In the genomic region with DNA sequence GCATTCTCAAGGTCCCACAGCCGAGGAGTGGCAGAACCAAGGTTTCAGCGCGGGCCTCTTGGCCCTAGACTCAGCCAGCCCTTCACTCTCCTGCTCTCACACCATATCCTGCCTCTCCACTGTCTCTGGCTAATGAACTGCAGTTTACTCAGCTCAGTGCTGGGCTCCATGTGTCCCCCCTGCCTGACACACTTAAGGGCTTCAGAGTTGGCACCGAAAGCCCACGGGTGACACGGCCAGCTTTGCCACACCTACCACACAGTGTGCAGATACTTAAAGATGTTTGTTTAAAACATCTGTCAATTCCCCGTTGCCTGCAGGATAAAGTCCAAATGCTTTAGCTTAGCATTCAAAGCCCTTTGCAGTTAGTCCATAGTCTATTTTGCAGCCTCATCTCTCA, we compare ENCODE assay signal across 21 cellular contexts.
DNase-seq lines count a peak whose midpoint lies in the region; ATAC-seq and TF ChIP-seq lines count a peak whose summit lies in the region.
"Had no signal": no experiment of that assay in that cellular context is flagged by ENCODE, and none has a peak within 500 bp of the region (broad histone marks: within the 10 kb centered on the region; RNA-seq: fewer than 3 reads in every experiment).

No MANE protein-coding gene starts in this region.

- H3K27me3 ChIP-seq in mucosa of rectum (ENCODE audit: control insufficient read depth in 2 of 2, insufficient read depth in 2 of 2, low read length in 2 of 2): no peaks in the 10 kb centered on the region
- H3K27me3 ChIP-seq in upper lobe of right lung: no peaks in the 10 kb centered on the region
- H3K27me3 ChIP-seq: BLaER1, SJSA1 had no signal

- no peak overlapping the region for H3K27ac Mint-ChIP-seq in activated B cell treated with CpG ODN at 0.5 μM for 24 hours
- H3K27ac Mint-ChIP-seq: CD8-positive, alpha-beta memory T cell had no signal

- POLR2A ChIA-PET in activated B cell treated with CpG ODN at 0.5 μM for 24 hours (lab: Charles Lee): no interaction called here

- ATAC-seq in activated B cell treated with CpG ODN at 0.5 μM for 24 hours (ENCODE audit: low read depth): no peak
- no peak for ATAC-seq in upper lobe of right lung
- ATAC-seq in HG03159 (IDR thresholded peaks at IDR 0.05; ENCODE audit: unreplicated experiment): no peak
- ATAC-seq in HG03135 (IDR thresholded peaks at IDR 0.05; ENCODE audit: unreplicated experiment): no peak
- no peak for ATAC-seq in HG02571 (IDR thresholded peaks at IDR 0.05; ENCODE audit: unreplicated experiment)
- ATAC-seq: A549, HepG2 had no signal

- peaks cover 7 to 17% of the 10 kb centered on the region in 2 donors for H3K4me1 ChIP-seq in mucosa of rectum (ENCODE audit: control insufficient read depth in 2 of 2, insufficient read depth in 2 of 2, low read length in 2 of 2)
- no peaks in the 10 kb centered on the region for H3K4me1 ChIP-seq in upper lobe of right lung
- H3K4me1 ChIP-seq: A549 had no signal

- CTCF ChIA-PET in activated B cell treated with CpG ODN at 0.5 μM for 24 hours (lab: Charles Lee): no interaction called here

- intact Hi-C loops in activated B cell treated with CpG ODN at 0.5 μM for 24 hours (cut with micrococcal nuclease) (no loop called here), upper lobe of right lung (cut with DNase I) (no loop called here)

- no peaks in the 10 kb centered on the region for H3K36me3 Mint-ChIP-seq in activated B cell treated with CpG ODN at 0.5 μM for 24 hours (ENCODE audit: low read depth)

- H3K4me3 Mint-ChIP-seq in activated B cell treated with CpG ODN at 0.5 μM for 24 hours: no peak overlapping the region
- H3K4me3 Mint-ChIP-seq: CD8-positive, alpha-beta memory T cell had no signal

- H3K4me3 ChIP-seq in mucosa of rectum (ENCODE audit: low read length in 2 of 2): no peak overlapping the region
- no peak overlapping the region for H3K4me3 ChIP-seq in upper lobe of right lung
- H3K4me3 ChIP-seq: A549, BLaER1, SJSA1 had no signal

- no peak for TF ChIP-seq CTCF in activated B cell treated with CpG ODN at 0.5 μM for 24 hours (IDR thresholded peaks at IDR 0.05)
- no peak for TF ChIP-seq CTCF in upper lobe of right lung (IDR thresholded peaks at IDR 0.05)

- DNase-seq in activated gamma-delta T cell treated with Interleukin-2 at 50 U/mL for 16 hours (peak; percentile 0), activated gamma-delta T cell (lab: John Stamatoyannopoulos, UW) (no peak), activated B cell treated with CpG ODN at 0.5 μM for 24 hours (peak; percentile 1), upper lobe of right lung (peak; percentile 44)
- DNase-seq: CD8-positive, alpha-beta memory T cell; DMS79; GOT3; KBM-7; NCI-H1105; NCI-H2107; NCI-H510A; NCI-H774; RPMI8226 had no signal

- H3K9me3 Mint-ChIP-seq in activated B cell treated with CpG ODN at 0.5 μM for 24 hours: no peaks in the 10 kb centered on the region
- H3K9me3 Mint-ChIP-seq: CD8-positive, alpha-beta memory T cell had no signal

- no peaks in the 10 kb centered on the region for H3K27me3 Mint-ChIP-seq in activated B cell treated with CpG ODN at 0.5 μM for 24 hours

- H3K9me3 ChIP-seq in mucosa of rectum (ENCODE audit: control insufficient read depth in 2 of 2, low read length in 2 of 2) (no peaks in the 10 kb centered on the region), upper lobe of right lung (no peaks in the 10 kb centered on the region)
- H3K9me3 ChIP-seq: A549, BLaER1, SJSA1 had no signal

- H3K9ac ChIP-seq in mucosa of rectum (ENCODE audit: low read depth in 1 of 2, low read length in 2 of 2): no peak overlapping the region
- H3K9ac ChIP-seq: BLaER1 had no signal

- H3K27ac ChIP-seq in mucosa of rectum (ENCODE audit: low read depth in 2 of 2, low read length in 2 of 2): peak overlapping the region; percentile 9 to 55
- no peak overlapping the region for H3K27ac ChIP-seq in upper lobe of right lung
- H3K27ac ChIP-seq: A549, BLaER1, SJSA1 had no signal

- no peaks in the 10 kb centered on the region for H3K4me1 Mint-ChIP-seq in activated B cell treated with CpG ODN at 0.5 μM for 24 hours
- H3K4me1 Mint-ChIP-seq: CD8-positive, alpha-beta memory T cell had no signal

- H3K36me3 ChIP-seq in mucosa of rectum (ENCODE audit: control insufficient read depth in 2 of 2, insufficient read depth in 2 of 2, low read length in 2 of 2) (no peaks in the 10 kb centered on the region), upper lobe of right lung (peaks cover 7% of the 10 kb centered on the region)
